Comparison of ENCODE assay signal across 19 cellular contexts in the genomic region with DNA sequence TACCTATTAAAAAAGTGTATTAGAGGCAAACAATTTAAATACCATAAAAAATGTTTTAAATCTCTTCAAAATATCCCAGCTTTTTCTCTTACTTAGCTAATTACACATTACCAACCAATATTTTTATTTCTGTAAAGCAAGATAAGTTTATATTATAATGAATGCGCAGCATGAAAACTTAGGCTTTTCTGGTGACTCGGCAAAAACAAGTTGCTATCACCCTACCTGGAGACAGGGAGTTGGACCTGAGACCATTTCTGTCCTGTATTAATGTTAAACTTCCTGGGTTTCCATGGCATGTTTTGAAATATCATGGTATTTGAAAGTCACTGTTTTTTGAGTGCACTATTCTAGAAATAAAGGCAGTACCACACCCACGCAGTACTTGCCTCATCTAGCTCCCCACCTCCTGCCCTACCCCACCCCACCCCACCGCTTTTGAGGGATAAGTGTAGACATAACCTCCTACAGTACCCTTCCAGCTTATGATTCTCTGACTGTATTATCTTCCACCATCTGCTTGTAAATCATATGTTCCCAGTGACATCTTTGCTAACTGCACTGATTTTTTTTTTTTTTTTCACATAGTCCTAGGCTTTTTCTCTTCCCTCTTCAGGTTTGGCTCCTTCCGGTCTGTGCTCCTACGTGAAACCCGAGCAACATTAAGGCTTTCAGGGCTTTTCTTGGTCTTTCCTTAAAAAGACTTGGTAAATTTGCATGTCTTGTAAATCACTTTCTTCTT.
DNase-seq lines count a peak whose midpoint lies in the region; ATAC-seq and TF ChIP-seq lines count a peak whose summit lies in the region.
"Had no signal": no experiment of that assay in that cellular context is flagged by ENCODE, and none has a peak within 500 bp of the region (broad histone marks: within the 10 kb centered on the region; RNA-seq: fewer than 3 reads in every experiment).

No MANE protein-coding gene starts in this region.

- no peak overlapping the region for H2BK120ac ChIP-seq in H9 (ENCODE audit: low read depth, low read length, poor library complexity, severe bottlenecking)
- no peak overlapping the region for H2BK120ac ChIP-seq in IMR-90 (ENCODE audit: low read depth, low read length)
- H2BK120ac ChIP-seq in mesendoderm (ENCODE audit: low read depth, low read length): no peak overlapping the region

- H3K14ac ChIP-seq in H9 (ENCODE audit: insufficient read depth, low read length) (no peak overlapping the region), IMR-90 (replicated peaks; ENCODE audit: low read depth, low read length) (no peak overlapping the region)

- H4K91ac ChIP-seq in H9 (ENCODE audit: insufficient read length, low read depth, low read length): no peak overlapping the region
- H4K91ac ChIP-seq in IMR-90 (ENCODE audit: insufficient read depth, low read depth, low read length): no peak overlapping the region

- no peak for TF ChIP-seq EP300 in esophagus muscularis mucosa (IDR thresholded peaks at IDR 0.05)

- H3K27me3 ChIP-seq in H9 (ENCODE audit: insufficient read depth, low read length): no peaks in the 10 kb centered on the region
- no peaks in the 10 kb centered on the region for H3K27me3 ChIP-seq in IMR-90 (ENCODE audit: control insufficient read depth, insufficient read depth, low read length)
- H3K27me3 ChIP-seq in mesendoderm (ENCODE audit: insufficient read depth, low read length, poor library complexity): no peaks in the 10 kb centered on the region
- H3K27me3 ChIP-seq in esophagus muscularis mucosa: no peaks in the 10 kb centered on the region
- H3K27me3 ChIP-seq: BLaER1 treated with 17β-estradiol and CSF1 and Interleukin-3, amounts not matched to agents 10 nM and 100 nM had no signal

- H3K4me1 Mint-ChIP-seq in H9 (peaks cover 13 to 14% of the 10 kb centered on the region in 2 experiments), chondrocyte (ENCODE audit: low read depth) (peaks cover 12% of the 10 kb centered on the region)
- no peaks in the 10 kb centered on the region for H3K4me1 Mint-ChIP-seq in activated naive CD8-positive, alpha-beta T cell treated with anti-CD3 and anti-CD28 coated beads, Interleukin-2, amount 50 U/mL, for 24 hours

- H3K36me3 ChIP-seq in IMR-90 (ENCODE audit: control insufficient read depth, insufficient read depth, low read length) (0 out of 2 replicates have a peak, but pooled peaks cover 2% of the 10 kb centered on the region), mesendoderm (ENCODE audit: control insufficient read depth, insufficient read depth, low read length) (no peaks in the 10 kb centered on the region), esophagus muscularis mucosa (peaks cover 0 to 7% (median 2%) of the 10 kb centered on the region in 4 donors)

- H3K4me1 ChIP-seq in H9 (ENCODE audit: insufficient read depth, low read length) (no peaks in the 10 kb centered on the region), IMR-90 (ENCODE audit: control insufficient read depth, insufficient read depth, low read length) (no peaks in the 10 kb centered on the region), mesendoderm (ENCODE audit: control insufficient read depth, low read depth, low read length) (no peaks in the 10 kb centered on the region), esophagus muscularis mucosa (peaks cover 0 to 17% (median 14%) of the 10 kb centered on the region in 4 donors)

- in situ Hi-C loops in IMR-90 (cut with MboI; ENCODE audit: low sequenced_read_pairs): loop anchor here (25.0 kb wide), 1 partner anchor 969 kb away; a partner anchor contains a TSS

- H3K23me2 ChIP-seq in H9 (ENCODE audit: insufficient read length, low read depth, low read length, poor library complexity, severe bottlenecking): no peaks in the 10 kb centered on the region

- H2AK5ac ChIP-seq in H9 (ENCODE audit: insufficient read length, low read length) (no peak overlapping the region), IMR-90 (ENCODE audit: low read depth, low read length) (no peak overlapping the region), mesendoderm (ENCODE audit: low read length) (no peak overlapping the region)

- H4K8ac ChIP-seq in H9 (replicated peaks; ENCODE audit: insufficient read length, low read depth, low read length) (no peak overlapping the region), IMR-90 (ENCODE audit: low read depth in 2 of 2, low read length in 2 of 2) (no peak overlapping the region), mesendoderm (ENCODE audit: low read depth, low read length) (no peak overlapping the region)

- no CpG with 5 or more reads among the region's 7 CpGs for WGBS in H9 (ENCODE audit: extremely low coverage, insufficient read length, low lambda C conversion rate)
- WGBS in IMR-90 (ENCODE audit: extremely low coverage in 2 of 2, insufficient read length in 1 of 2), 2 experiments: no CpG with 5 or more reads among the region's 7 CpGs
- WGBS in mesendoderm (ENCODE audit: extremely low coverage, insufficient coverage, low lambda C conversion rate): no CpG with 5 or more reads among the region's 7 CpGs
- 95% methylated on average over 7 of the region's 7 CpGs for WGBS in esophagus muscularis mucosa

- DNase-seq in H9 (no peak), IMR-90 (no peak), chondrocyte (ENCODE audit: low spot score) (no peak), mesendoderm (no peak), esophagus muscularis mucosa (ENCODE audit: extremely low spot score) (no peak)
- no peak for DNase-seq in activated naive CD8-positive, alpha-beta T cell treated with anti-CD3 and anti-CD28 coated beads, Interleukin-2, amount 50 U/mL, for 24 hours
- DNase-seq: CD8-positive, alpha-beta T cell; H7; KG1; NCI-H1105 treated with DMSO at 0.1 percent for 48 hours; NCI-H1694; NCI-H2227 treated with DMSO at 0.1 percent for 48 hours; NCI-H510A treated with DMSO at 0.1 percent for 48 hours; PC-9; SIG-M5 had no signal

- peaks cover 0 to 9% (median 0%) of the 10 kb centered on the region in 3 experiments; a peak in 4 of 7 replicates for H3K36me3 Mint-ChIP-seq in H9 (ENCODE audit: insufficient read depth in 1 of 3, low read depth in 3 of 3)
- H3K36me3 Mint-ChIP-seq in chondrocyte (ENCODE audit: low read depth): peaks cover 10% of the 10 kb centered on the region
- H3K36me3 Mint-ChIP-seq in activated naive CD8-positive, alpha-beta T cell treated with anti-CD3 and anti-CD28 coated beads, Interleukin-2, amount 50 U/mL, for 24 hours (ENCODE audit: low read depth): no peaks in the 10 kb centered on the region
- H3K36me3 Mint-ChIP-seq: CD8-positive, alpha-beta T cell had no signal

- no peak overlapping the region for H2AFZ ChIP-seq in H9 (ENCODE audit: low read length)
- no peak overlapping the region for H2AFZ ChIP-seq in IMR-90 (replicated peaks; ENCODE audit: low read length, poor library complexity)
- H2AFZ ChIP-seq: PC-9 had no signal

- H3K79me1 ChIP-seq in H9 (ENCODE audit: insufficient read depth, low read depth, low read length, poor library complexity, severe bottlenecking) (no peaks in the 10 kb centered on the region), IMR-90 (ENCODE audit: low read depth in 1 of 2, low read length in 2 of 2) (no peaks in the 10 kb centered on the region), mesendoderm (ENCODE audit: low read length) (no peaks in the 10 kb centered on the region)

- no peaks in the 10 kb centered on the region for H4K20me1 ChIP-seq in H9 (ENCODE audit: control insufficient read depth, insufficient read depth, insufficient read length)
- no peaks in the 10 kb centered on the region for H4K20me1 ChIP-seq in IMR-90 (ENCODE audit: insufficient read depth, low read length)
- H4K20me1 ChIP-seq: BLaER1 treated with 17β-estradiol and CSF1 and Interleukin-3, amounts not matched to agents 10 nM and 100 nM had no signal

- H3K4me3 ChIP-seq in IMR-90 (ENCODE audit: insufficient read depth, low read depth, low read length) (no peak overlapping the region), mesendoderm (ENCODE audit: low read length) (no peak overlapping the region), esophagus muscularis mucosa (no peak overlapping the region)
- H3K4me3 ChIP-seq: BLaER1 treated with 17β-estradiol and CSF1 and Interleukin-3, amounts not matched to agents 10 nM and 100 nM; PC-9 had no signal

- no peaks in the 10 kb centered on the region for H3K9me3 ChIP-seq in H9 (ENCODE audit: control insufficient read depth, low read depth, low read length)
- H3K9me3 ChIP-seq in IMR-90 (ENCODE audit: control insufficient read depth, insufficient read depth, low read length): no peaks in the 10 kb centered on the region
- no peaks in the 10 kb centered on the region for H3K9me3 ChIP-seq in esophagus muscularis mucosa
- H3K9me3 ChIP-seq: BLaER1 treated with 17β-estradiol and CSF1 and Interleukin-3, amounts not matched to agents 10 nM and 100 nM had no signal

- H2BK5ac ChIP-seq in H9 (ENCODE audit: insufficient read length, low read length) (no peak overlapping the region), IMR-90 (ENCODE audit: low read depth, low read length, poor library complexity, severe bottlenecking) (no peak overlapping the region), mesendoderm (ENCODE audit: low read length) (no peak overlapping the region)

- H3T11ph ChIP-seq in H9 (ENCODE audit: low read length): no peak overlapping the region

- H3K79me2 ChIP-seq in H9 (ENCODE audit: insufficient read depth, low read length): no peaks in the 10 kb centered on the region
- H3K79me2 ChIP-seq in mesendoderm (ENCODE audit: control insufficient read depth, insufficient read depth, low read length): no peaks in the 10 kb centered on the region

- H3K23ac ChIP-seq in H9 (ENCODE audit: insufficient read length, low read depth, low read length): no peak overlapping the region
- H3K23ac ChIP-seq in IMR-90 (ENCODE audit: low read depth, low read length): no peak overlapping the region
- no peak overlapping the region for H3K23ac ChIP-seq in mesendoderm (ENCODE audit: low read length)

- TF ChIP-seq POLR2A in IMR-90 (IDR thresholded peaks at IDR 0.05; ENCODE audit: low read depth, low read length): no peak
- no peak for TF ChIP-seq POLR2A in esophagus muscularis mucosa (IDR thresholded peaks at IDR 0.05; ENCODE audit: low read depth)

- H2BK20ac ChIP-seq in H9 (ENCODE audit: low read depth, low read length, poor library complexity, severe bottlenecking) (no peak overlapping the region), IMR-90 (ENCODE audit: low read depth, low read length) (no peak overlapping the region)

- no peak overlapping the region for H3K9ac ChIP-seq in H9 (ENCODE audit: extremely low read depth, insufficient read length, low read length)
- H3K9ac ChIP-seq in IMR-90 (ENCODE audit: low read depth, low read length): no peak overlapping the region
- no peak overlapping the region for H3K9ac ChIP-seq in mesendoderm (ENCODE audit: low read length)
- H3K9ac ChIP-seq: BLaER1 treated with 17β-estradiol and CSF1 and Interleukin-3, amounts not matched to agents 10 nM and 100 nM had no signal

- H3K9me1 ChIP-seq in IMR-90 (ENCODE audit: insufficient read depth, low read length): peaks cover 5% of the 10 kb centered on the region; the same call in 1 of the 2 replicates

- no peak overlapping the region for H2BK12ac ChIP-seq in H9 (ENCODE audit: insufficient read length, low read depth, low read length)

- ATAC-seq in IMR-90 (ENCODE audit: low read depth) (no peak), GM21447 (IDR thresholded peaks at IDR 0.05; ENCODE audit: unreplicated experiment) (no peak)
- ATAC-seq in activated naive CD8-positive, alpha-beta T cell treated with anti-CD3 and anti-CD28 coated beads, Interleukin-2, amount 50 U/mL, for 24 hours: no peak
- ATAC-seq: CD8-positive, alpha-beta T cell; SK-N-SH treated with all-trans-retinoic acid at 6 μM for 48 hours had no signal

- H3K27ac ChIP-seq in H9 (ENCODE audit: insufficient read length, low read depth, low read length): no peak overlapping the region
- H3K27ac ChIP-seq in IMR-90 (ENCODE audit: insufficient read depth, low read length): no peak overlapping the region
- no peak overlapping the region for H3K27ac ChIP-seq in mesendoderm (ENCODE audit: low read depth, low read length)
- H3K27ac ChIP-seq in esophagus muscularis mucosa (replicated peaks in 1 of 4): no peak overlapping the region
- H3K27ac ChIP-seq: BLaER1 treated with 17β-estradiol and CSF1 and Interleukin-3, amounts not matched to agents 10 nM and 100 nM; PC-9; RWPE1 had no signal

- POLR2A ChIA-PET in IMR-90 (lab: Charles Lee; ENCODE audit: unreplicated experiment): no interaction called here

- dilution Hi-C loops in IMR-90 (cut with HindIII; ENCODE audit: low sequenced_read_pairs, unreplicated experiment): no loop called here

- TF ChIP-seq RAD21 in IMR-90 (IDR thresholded peaks at IDR 0.05; ENCODE audit: low read length): no peak

- H3K4me2 ChIP-seq in H9 (ENCODE audit: insufficient read depth, insufficient read length, low read length) (no peak overlapping the region), IMR-90 (ENCODE audit: low read depth, low read length) (no peak overlapping the region), mesendoderm (ENCODE audit: low read length) (no peak overlapping the region)
- H3K4me2 ChIP-seq: PC-9 had no signal

- BruUV-seq in IMR-90 (replicated peaks; lab: Mats Ljungman, UMichigan): no TSS peak

- H3K9me3 Mint-ChIP-seq in H9 (no peaks in the 10 kb centered on the region), chondrocyte (ENCODE audit: low read depth) (no peaks in the 10 kb centered on the region)
- no peaks in the 10 kb centered on the region for H3K9me3 Mint-ChIP-seq in activated naive CD8-positive, alpha-beta T cell treated with anti-CD3 and anti-CD28 coated beads, Interleukin-2, amount 50 U/mL, for 24 hours
- H3K9me3 Mint-ChIP-seq: CD8-positive, alpha-beta T cell had no signal

- H3K27me3 Mint-ChIP-seq in H9 (ENCODE audit: low read depth) (no peaks in the 10 kb centered on the region), chondrocyte (ENCODE audit: low read depth) (no peaks in the 10 kb centered on the region)
- no peaks in the 10 kb centered on the region for H3K27me3 Mint-ChIP-seq in activated naive CD8-positive, alpha-beta T cell treated with anti-CD3 and anti-CD28 coated beads, Interleukin-2, amount 50 U/mL, for 24 hours

- H2BK15ac ChIP-seq in H9 (ENCODE audit: low read depth, low read length) (no peak overlapping the region), IMR-90 (ENCODE audit: low read depth, low read length) (no peak overlapping the region), mesendoderm (replicated peaks; ENCODE audit: low read depth) (no peak overlapping the region)

- no peak overlapping the region for H3K4ac ChIP-seq in H9 (ENCODE audit: low read depth, low read length)
- no peak overlapping the region for H3K4ac ChIP-seq in IMR-90 (ENCODE audit: low read depth, low read length)
- no peak overlapping the region for H3K4ac ChIP-seq in mesendoderm (ENCODE audit: low read depth, low read length)

- H3K27ac Mint-ChIP-seq in H9 (peak overlapping the region in 2 of 3 experiments; percentile 4 to 83; a peak in 3 of 7 replicates), chondrocyte (ENCODE audit: unreplicated experiment) (peak overlapping the region; percentile 65)
- H3K27ac Mint-ChIP-seq in activated naive CD8-positive, alpha-beta T cell treated with anti-CD3 and anti-CD28 coated beads, Interleukin-2, amount 50 U/mL, for 24 hours: no peak overlapping the region
- H3K27ac Mint-ChIP-seq: CD8-positive, alpha-beta T cell had no signal

- H3K18ac ChIP-seq in H9 (ENCODE audit: insufficient read length, low read depth, low read length): no peak overlapping the region
- no peak overlapping the region for H3K18ac ChIP-seq in IMR-90 (ENCODE audit: low read depth, low read length)
- peak overlapping the region; percentile 51 for H3K18ac ChIP-seq in mesendoderm (ENCODE audit: low read length)

- intact Hi-C loops in IMR-90 (cut with micrococcal nuclease) (no loop called here), esophagus muscularis mucosa (cut with DNase I) (loop anchor here (10.0 kb wide), 1 partner anchor 307 kb away; no protein-coding TSS in a partner anchor)

- no peak overlapping the region for H2AK9ac ChIP-seq in IMR-90 (replicated peaks; ENCODE audit: low read depth, low read length, poor library complexity)

- H3K4me3 Mint-ChIP-seq in H9 (no peak overlapping the region), chondrocyte (ENCODE audit: unreplicated experiment) (no peak overlapping the region)
- H3K4me3 Mint-ChIP-seq in activated naive CD8-positive, alpha-beta T cell treated with anti-CD3 and anti-CD28 coated beads, Interleukin-2, amount 50 U/mL, for 24 hours: no peak overlapping the region
- H3K4me3 Mint-ChIP-seq: CD8-positive, alpha-beta T cell had no signal

- no peak overlapping the region for H4K5ac ChIP-seq in H9 (ENCODE audit: insufficient read length, low read depth, low read length)
- no peak overlapping the region for H4K5ac ChIP-seq in IMR-90 (ENCODE audit: low read depth, low read length)
- H4K5ac ChIP-seq in mesendoderm (ENCODE audit: low read length): no peak overlapping the region

- TF ChIP-seq CTCF in H9 (conservative IDR thresholded peaks at IDR 0.05): no peak
- TF ChIP-seq CTCF in IMR-90 (conservative IDR thresholded peaks at IDR 0.05; ENCODE audit: low read depth, low read length): no peak
- no peak for TF ChIP-seq CTCF in chondrocyte (IDR thresholded peaks at IDR 0.05)
- no peak for TF ChIP-seq CTCF in esophagus muscularis mucosa (IDR thresholded peaks at IDR 0.05)

- CTCF ChIA-PET in IMR-90 (lab: Yijun Ruan, JAX): interaction anchor here (0.6 kb wide), 1 partner anchor 164 kb away, joined by 5 read pairs; no protein-coding TSS in a partner anchor

- no peak overlapping the region for H3K56ac ChIP-seq in H9 (ENCODE audit: insufficient read length, low read depth, low read length)
- H3K56ac ChIP-seq in IMR-90 (ENCODE audit: extremely low read depth, insufficient read depth, low read length): no peak overlapping the region
- no peak overlapping the region for H3K56ac ChIP-seq in mesendoderm (ENCODE audit: low read length)
